ENCODE assay signal across 23 cellular contexts in genomic region chr6:166583230-166583629, GRCh38.
"Had no signal": no experiment of that assay in that cellular context is flagged by ENCODE, and none has a peak within 500 bp of the region (broad histone marks: within the 10 kb centered on the region; RNA-seq: fewer than 3 reads in every experiment).

No MANE protein-coding gene starts in this region.

- H3K27ac ChIP-seq: body of pancreas, cardiac muscle cell, epithelial cell of prostate, heart right ventricle, prostate gland, thoracic aorta had no signal

- H3K36me3 Mint-ChIP-seq: activated naive CD4-positive, alpha-beta T cell treated with anti-CD3 and anti-CD28 coated beads, Interleukin-2, amount 50 U/mL, for 24 hours had no signal

- H3K4me3 Mint-ChIP-seq: activated CD4-positive, alpha-beta memory T cell treated with anti-CD3 and anti-CD28 coated beads, Interleukin-2, amount 10 ng/mL, durations not matched to agents 7 days and 5 days; activated naive CD4-positive, alpha-beta T cell treated with anti-CD3 and anti-CD28 coated beads, Interleukin-2, amount 50 U/mL, for 24 hours; T-helper 1 cell treated with Interleukin-12 subunit alpha and Interleukin-12 subunit beta and Interleukin-4 antibody, amounts not matched to agents 30 μg/mL and 1 μg/mL, for 36 hours; type B pancreatic cell had no signal

- H3K9me3 Mint-ChIP-seq: activated CD4-positive, alpha-beta memory T cell treated with anti-CD3 and anti-CD28 coated beads, Interleukin-2, amount 10 ng/mL, durations not matched to agents 7 days and 5 days; activated naive CD4-positive, alpha-beta T cell treated with anti-CD3 and anti-CD28 coated beads, Interleukin-2, amount 50 U/mL, for 24 hours; T-helper 1 cell treated with Interleukin-12 subunit alpha and Interleukin-12 subunit beta and Interleukin-4 antibody, amounts not matched to agents 30 μg/mL and 1 μg/mL, for 36 hours; type B pancreatic cell had no signal

- H3K4me3 ChIP-seq: body of pancreas, cardiac muscle cell, heart right ventricle, mucosa of descending colon, prostate gland, spleen, thoracic aorta had no signal

- ATAC-seq: body of pancreas, heart right ventricle, left colon, mucosa of descending colon had no signal

- DNase-seq: activated CD4-positive, alpha-beta memory T cell treated with anti-CD3 and anti-CD28 coated beads, Interleukin-2, amount 10 ng/mL, durations not matched to agents 7 days and 5 days; activated CD4-positive, alpha-beta T cell treated with anti-CD3 and anti-CD28 coated beads for 48 hours; activated CD4-positive, CD25-positive, alpha-beta regulatory T cell; activated gamma-delta T cell treated with Interleukin-2 at 50 U/mL for 16 hours; anterior cingulate cortex; body of pancreas; cortex of kidney; heart right ventricle; left colon; mesenchymal stem cell; mucosa of descending colon; spleen; stimulated activated CD4-positive, alpha-beta T cell treated with anti-CD3 and anti-CD28 coated beads, Interleukin-4, amount 100 ng/mL, for 1 hour; stimulated activated naive CD4-positive, alpha-beta T cell treated with Interleukin-2 at 50 U/mL for 16 hours; T1000 had no signal

- H3K27me3 ChIP-seq: body of pancreas, cardiac muscle cell, heart right ventricle, spleen had no signal

- H3K4me1 Mint-ChIP-seq: activated CD4-positive, alpha-beta memory T cell treated with anti-CD3 and anti-CD28 coated beads, Interleukin-2, amount 10 ng/mL, durations not matched to agents 7 days and 5 days; activated naive CD4-positive, alpha-beta T cell treated with anti-CD3 and anti-CD28 coated beads, Interleukin-2, amount 50 U/mL, for 24 hours had no signal

- H3K27ac Mint-ChIP-seq: activated CD4-positive, alpha-beta memory T cell treated with anti-CD3 and anti-CD28 coated beads, Interleukin-2, amount 10 ng/mL, durations not matched to agents 7 days and 5 days; activated naive CD4-positive, alpha-beta T cell treated with anti-CD3 and anti-CD28 coated beads, Interleukin-2, amount 50 U/mL, for 24 hours; T-helper 1 cell treated with Interleukin-12 subunit alpha and Interleukin-12 subunit beta and Interleukin-4 antibody, amounts not matched to agents 30 μg/mL and 1 μg/mL, for 36 hours; type B pancreatic cell had no signal

- H3K36me3 ChIP-seq: cardiac muscle cell, prostate gland, spleen, thoracic aorta had no signal

- H3K27me3 Mint-ChIP-seq: activated CD4-positive, alpha-beta memory T cell treated with anti-CD3 and anti-CD28 coated beads, Interleukin-2, amount 10 ng/mL, durations not matched to agents 7 days and 5 days; activated naive CD4-positive, alpha-beta T cell treated with anti-CD3 and anti-CD28 coated beads, Interleukin-2, amount 50 U/mL, for 24 hours; type B pancreatic cell had no signal

- H3K9me3 ChIP-seq: body of pancreas, heart right ventricle, mucosa of descending colon, prostate gland, spleen, thoracic aorta had no signal

- H3K4me1 ChIP-seq: body of pancreas, prostate gland had no signal

- FAIRE-seq: keratinocyte had no signal
